14 cellular contexts compared by ENCODE assay signal in genomic region chr13:33520480-33520839, GRCh38.
"Had no signal": no experiment of that assay in that cellular context is flagged by ENCODE, and none has a peak within 500 bp of the region (broad histone marks: within the 10 kb centered on the region; RNA-seq: fewer than 3 reads in every experiment).

No MANE protein-coding gene starts in this region.

- H3K36me3 ChIP-seq: lower lobe of right lung, pancreas had no signal

- H3K27ac ChIP-seq: epithelial cell of prostate, lower lobe of right lung, pancreas had no signal

- H3K9me3 Mint-ChIP-seq: activated CD8-positive, alpha-beta T cell treated with anti-CD3 and anti-CD28 coated beads for 36 hours; effector memory CD8-positive, alpha-beta T cell; natural killer cell treated with Interleukin-12 subunit alpha and Interleukin-12 subunit beta and Interleukin-15 and Interleukin-18, amount 100 ng/mL, for 72 hours; stimulated activated memory B cell treated with anti-CD40 and anti-IgM and Interleukin-4, amounts not matched to agents 10 μg/mL and 1 μg/mL and 100 μg/mL, for 72 hours had no signal

- H3K4me1 ChIP-seq: lower lobe of right lung had no signal

- H3K4me3 Mint-ChIP-seq: activated CD8-positive, alpha-beta T cell treated with anti-CD3 and anti-CD28 coated beads for 36 hours; effector memory CD8-positive, alpha-beta T cell; natural killer cell treated with Interleukin-12 subunit alpha and Interleukin-12 subunit beta and Interleukin-15 and Interleukin-18, amount 100 ng/mL, for 72 hours; stimulated activated memory B cell treated with anti-CD40 and anti-IgM and Interleukin-4, amounts not matched to agents 10 μg/mL and 1 μg/mL and 100 μg/mL, for 72 hours had no signal

- H3K27ac Mint-ChIP-seq: activated CD8-positive, alpha-beta T cell treated with anti-CD3 and anti-CD28 coated beads for 36 hours; effector memory CD8-positive, alpha-beta T cell; natural killer cell treated with Interleukin-12 subunit alpha and Interleukin-12 subunit beta and Interleukin-15 and Interleukin-18, amount 100 ng/mL, for 72 hours; stimulated activated memory B cell treated with anti-CD40 and anti-IgM and Interleukin-4, amounts not matched to agents 10 μg/mL and 1 μg/mL and 100 μg/mL, for 72 hours had no signal

- DNase-seq: activated CD8-positive, alpha-beta memory T cell treated with anti-CD3 and anti-CD28 coated beads, Interleukin-2, amount 50 U/mL, for 4 hours; activated CD8-positive, alpha-beta T cell treated with anti-CD3 and anti-CD28 coated beads for 36 hours; activated naive CD4-positive, alpha-beta T cell; cortex of kidney; effector memory CD8-positive, alpha-beta T cell; hypothalamus; left cardiac atrium; lower lobe of right lung; pancreas; T-helper 9 cell; trophoblast cell had no signal

- H3K27me3 ChIP-seq: pancreas had no signal

- H3K36me3 Mint-ChIP-seq: natural killer cell treated with Interleukin-12 subunit alpha and Interleukin-12 subunit beta and Interleukin-15 and Interleukin-18, amount 100 ng/mL, for 72 hours; stimulated activated memory B cell treated with anti-CD40 and anti-IgM and Interleukin-4, amounts not matched to agents 10 μg/mL and 1 μg/mL and 100 μg/mL, for 72 hours had no signal

- ATAC-seq: activated CD8-positive, alpha-beta T cell treated with anti-CD3 and anti-CD28 coated beads for 36 hours; effector memory CD8-positive, alpha-beta T cell; lower lobe of right lung; stimulated activated memory B cell treated with anti-CD40 and anti-IgM and Interleukin-4, amounts not matched to agents 10 μg/mL and 1 μg/mL and 100 μg/mL, for 72 hours had no signal

- H3K9me3 ChIP-seq: lower lobe of right lung, pancreas had no signal

- H3K4me3 ChIP-seq: lower lobe of right lung, pancreas had no signal

- H3K27me3 Mint-ChIP-seq: activated CD8-positive, alpha-beta T cell treated with anti-CD3 and anti-CD28 coated beads for 36 hours; effector memory CD8-positive, alpha-beta T cell; stimulated activated memory B cell treated with anti-CD40 and anti-IgM and Interleukin-4, amounts not matched to agents 10 μg/mL and 1 μg/mL and 100 μg/mL, for 72 hours had no signal
